14 cellular contexts compared by ENCODE assay signal in the genomic region with DNA sequence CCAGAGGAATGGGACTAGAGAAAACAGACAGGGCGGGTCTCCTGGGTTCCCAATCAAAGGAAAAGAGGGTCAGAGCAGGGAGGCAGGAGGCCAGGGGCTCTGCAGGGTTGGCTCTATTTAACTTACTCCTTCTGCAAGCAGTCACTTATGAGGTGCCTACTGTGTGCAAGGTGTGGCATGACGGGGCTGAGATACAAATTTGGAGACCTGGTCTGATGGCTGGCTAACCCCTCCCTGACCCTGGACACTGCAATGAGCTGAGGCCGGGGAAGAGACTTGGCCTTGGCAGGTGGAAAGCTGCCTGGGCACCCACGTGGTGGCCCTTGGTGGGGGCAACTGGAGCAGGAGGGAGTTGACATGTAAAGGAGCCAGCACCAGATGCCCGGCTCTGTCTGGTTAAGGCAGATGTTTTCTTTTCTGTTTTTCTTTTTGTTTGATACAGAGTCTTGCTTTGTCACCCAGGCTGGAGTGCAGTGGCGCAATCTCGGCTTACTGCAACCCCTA.
DNase-seq lines count a peak whose midpoint lies in the region; ATAC-seq and TF ChIP-seq lines count a peak whose summit lies in the region.
"Had no signal": no experiment of that assay in that cellular context is flagged by ENCODE, and none has a peak within 500 bp of the region (broad histone marks: within the 10 kb centered on the region; RNA-seq: fewer than 3 reads in every experiment).

No MANE protein-coding gene starts in this region.

- H3K36me3 ChIP-seq in cardiac muscle cell (no peaks in the 10 kb centered on the region), right atrium auricular region (no peaks in the 10 kb centered on the region), right lobe of liver (no peaks in the 10 kb centered on the region)
- H3K36me3 ChIP-seq: MG63, SJCRH30 had no signal

- 52% methylated on average over 4 of the region's 7 CpGs for WGBS in right lobe of liver (ENCODE audit: insufficient coverage, low coverage, low lambda C conversion rate, missing lambda C conversion rate)

- intact Hi-C loops in right lobe of liver (cut with DNase I) = no loop called here

- H3K4me1 Mint-ChIP-seq in neural crest cell = peaks cover 14% of the 10 kb centered on the region

- H3K4me1 ChIP-seq in cardiac muscle cell (ENCODE audit: low read depth) (peaks cover 45% of the 10 kb centered on the region), right atrium auricular region (no peaks in the 10 kb centered on the region), right lobe of liver (peaks cover 0 to 24% (median 13%) of the 10 kb centered on the region in 4 donors)
- H3K4me1 ChIP-seq: SJCRH30 had no signal

- H3K9me3 Mint-ChIP-seq in neural crest cell = peaks cover 2% of the 10 kb centered on the region

- H3K9me3 ChIP-seq in cardiac muscle cell (ENCODE audit: low read depth) = no peaks in the 10 kb centered on the region
- H3K9me3 ChIP-seq in right atrium auricular region = no peaks in the 10 kb centered on the region
- H3K9me3 ChIP-seq in right lobe of liver = no peaks in the 10 kb centered on the region
- H3K9me3 ChIP-seq: MG63, SJCRH30 had no signal

- in situ Hi-C loops in KBM-7 (cut with MboI; ENCODE audit: low pct_unique_long_range_greater_than_20kb, low sequenced_read_pairs) = no loop called here

- no peaks in the 10 kb centered on the region for H3K36me3 Mint-ChIP-seq in neural crest cell (ENCODE audit: low read depth)

- H3K27me3 ChIP-seq in cardiac muscle cell (no peaks in the 10 kb centered on the region), right atrium auricular region (no peaks in the 10 kb centered on the region), right lobe of liver (no peaks in the 10 kb centered on the region)
- H3K27me3 ChIP-seq: MG63, SJCRH30 had no signal

- no peaks in the 10 kb centered on the region for H3K27me3 Mint-ChIP-seq in neural crest cell (ENCODE audit: low read depth)

- H3K4me3 Mint-ChIP-seq in neural crest cell = no peak overlapping the region

- peak overlapping the region; percentile 99 for H3K27ac ChIP-seq in cardiac muscle cell
- H3K27ac ChIP-seq in right atrium auricular region = no peak overlapping the region
- H3K27ac ChIP-seq in right lobe of liver = no peak overlapping the region
- H3K27ac ChIP-seq: SJCRH30 had no signal

- TF ChIP-seq CTCF in cardiac muscle cell (IDR thresholded peaks at IDR 0.05; ENCODE audit: low read depth, low read length) = no peak
- TF ChIP-seq CTCF in right atrium auricular region (IDR thresholded peaks at IDR 0.05) = no peak
- TF ChIP-seq CTCF in right lobe of liver (IDR thresholded peaks at IDR 0.05) = no peak
- TF ChIP-seq CTCF in neural crest cell (conservative IDR thresholded peaks at IDR 0.05) = no peak

- ATAC-seq in right lobe of liver = peak; percentile 7 to 41 (median 22)
- no peak for ATAC-seq in HG03565 (IDR thresholded peaks at IDR 0.05; ENCODE audit: unreplicated experiment)
- ATAC-seq in GM18520 (IDR thresholded peaks at IDR 0.05; ENCODE audit: unreplicated experiment) = no peak

- DNase-seq in cardiac muscle cell (ENCODE audit: low read depth in 1 of 2, low spot score in 1 of 2) = no peak
- no peak for DNase-seq in right atrium auricular region (ENCODE audit: low spot score)
- DNase-seq in right lobe of liver = no peak
- DNase-seq in neural crest cell (ENCODE audit: low read depth, low spot score) = no peak
- no peak for DNase-seq in KBM-7
- DNase-seq in NCI-H128 (lab: John Stamatoyannopoulos, UW; ENCODE audit: unreplicated experiment) = no peak
- DNase-seq: C1 segment of cervical spinal cord, COR-L47, MG63, NCI-H1105, NCI-H510A treated with DMSO at 0.1 percent for 48 hours, SJCRH30 had no signal

- H3K27ac Mint-ChIP-seq in neural crest cell (ENCODE audit: unreplicated experiment) = peak overlapping the region; percentile 63

- no peak for TF ChIP-seq POLR2A in right lobe of liver (IDR thresholded peaks at IDR 0.05)

- H3K4me3 ChIP-seq in cardiac muscle cell (no peak overlapping the region), right atrium auricular region (no peak overlapping the region), right lobe of liver (no peak overlapping the region)
- H3K4me3 ChIP-seq: MG63, SJCRH30 had no signal

Comparison
In these comparisons a context has a peak if more than half of its experiments do, and no peak if none do; other contexts are left out.
1. ATAC-seq: peak in right lobe of liver (4 of 4); none in HG03565 (single experiment) and GM18520 (single experiment).